28 cellular contexts compared by ENCODE assay signal in genomic region chr3:191473766-191474198, GRCh38. TPM values are rescaled to one million over a fixed set of nuclear protein-coding genes. Genes with fewer than 3 reads are reported as not detected.
"Had no signal": no experiment of that assay in that cellular context is flagged by ENCODE, and none has a peak within 500 bp of the region (broad histone marks: within the 10 kb centered on the region; RNA-seq: fewer than 3 reads in every experiment).

No MANE protein-coding gene starts in this region.

- H3K27me3 ChIP-seq: ascending aorta, brain microvascular endothelial cell, gastrocnemius medialis, spleen, vagina had no signal

- H3K27ac Mint-ChIP-seq: activated CD4-positive, alpha-beta T cell treated with anti-CD3 and anti-CD28 coated beads, Interleukin-2, amount 10 ng/mL, durations not matched to agents 7 days and 5 days; activated CD8-positive, alpha-beta T cell treated with anti-CD3 and anti-CD28 coated beads for 36 hours; activated naive CD4-positive, alpha-beta T cell treated with anti-CD3 and anti-CD28 coated beads, Interleukin-2, amount 50 U/mL, for 24 hours; activated T-helper 1 cell treated with anti-CD3 and anti-CD28 coated beads, Interleukin-12 subunit alpha, Interleukin-12 subunit beta, Interleukin-2, Interleukin-4 antibody, amounts not matched to agents 30 ng/mL and 10 ng/mL and 1 ng/mL, durations not matched to agents 14 hours and 24 hours and 36 hours; effector memory CD8-positive, alpha-beta T cell; natural killer cell treated with Interleukin-12 subunit alpha and Interleukin-12 subunit beta and Interleukin-15 and Interleukin-18, amount 100 ng/mL, for 72 hours; progenitor cell of endocrine pancreas; type B pancreatic cell had no signal

- H3K4me1 Mint-ChIP-seq: activated CD4-positive, alpha-beta T cell treated with anti-CD3 and anti-CD28 coated beads, Interleukin-2, amount 10 ng/mL, durations not matched to agents 7 days and 5 days; activated naive CD4-positive, alpha-beta T cell treated with anti-CD3 and anti-CD28 coated beads, Interleukin-2, amount 50 U/mL, for 24 hours had no signal

- DNase-seq: activated CD4-positive, alpha-beta T cell treated with anti-CD3 and anti-CD28 coated beads, Interleukin-2, amount 10 ng/mL, durations not matched to agents 7 days and 5 days; activated CD4-positive, CD25-positive, alpha-beta regulatory T cell treated with anti-CD3 and anti-CD28 coated beads, Interleukin-2, amount 50 U/mL, for 72 hours; activated CD8-positive, alpha-beta T cell treated with anti-CD3 and anti-CD28 coated beads for 36 hours; activated gamma-delta T cell; brain microvascular endothelial cell; central memory CD4-positive, alpha-beta T cell; effector memory CD8-positive, alpha-beta T cell; gastrocnemius medialis; head of caudate nucleus; hypothalamus; left ventricle myocardium superior; spleen; stimulated activated CD4-positive, alpha-beta T cell treated with anti-CD3 and anti-CD28 coated beads, Interleukin-4, amount 100 ng/mL, for 1 hour; stimulated activated naive CD4-positive, alpha-beta T cell; WERI-Rb-1 had no signal

- H3K9me3 Mint-ChIP-seq: activated CD4-positive, alpha-beta T cell treated with anti-CD3 and anti-CD28 coated beads, Interleukin-2, amount 10 ng/mL, durations not matched to agents 7 days and 5 days; activated CD8-positive, alpha-beta T cell treated with anti-CD3 and anti-CD28 coated beads for 36 hours; type B pancreatic cell had no signal

- H3K4me3 Mint-ChIP-seq: activated CD4-positive, alpha-beta T cell treated with anti-CD3 and anti-CD28 coated beads, Interleukin-2, amount 10 ng/mL, durations not matched to agents 7 days and 5 days; activated CD8-positive, alpha-beta T cell treated with anti-CD3 and anti-CD28 coated beads for 36 hours; activated naive CD4-positive, alpha-beta T cell treated with anti-CD3 and anti-CD28 coated beads, Interleukin-2, amount 50 U/mL, for 24 hours; activated T-helper 1 cell treated with anti-CD3 and anti-CD28 coated beads, Interleukin-12 subunit alpha, Interleukin-12 subunit beta, Interleukin-2, Interleukin-4 antibody, amounts not matched to agents 30 ng/mL and 10 ng/mL and 1 ng/mL, durations not matched to agents 14 hours and 24 hours and 36 hours; effector memory CD8-positive, alpha-beta T cell; natural killer cell treated with Interleukin-12 subunit alpha and Interleukin-12 subunit beta and Interleukin-15 and Interleukin-18, amount 100 ng/mL, for 72 hours; type B pancreatic cell had no signal

- H3K4me3 ChIP-seq: ascending aorta, gastrocnemius medialis, spleen, thoracic aorta, vagina had no signal

- H3K27me3 Mint-ChIP-seq: activated CD4-positive, alpha-beta T cell treated with anti-CD3 and anti-CD28 coated beads, Interleukin-2, amount 10 ng/mL, durations not matched to agents 7 days and 5 days; activated CD8-positive, alpha-beta T cell treated with anti-CD3 and anti-CD28 coated beads for 36 hours; activated naive CD4-positive, alpha-beta T cell treated with anti-CD3 and anti-CD28 coated beads, Interleukin-2, amount 50 U/mL, for 24 hours; effector memory CD8-positive, alpha-beta T cell; natural killer cell treated with Interleukin-12 subunit alpha and Interleukin-12 subunit beta and Interleukin-15 and Interleukin-18, amount 100 ng/mL, for 72 hours; progenitor cell of endocrine pancreas; type B pancreatic cell had no signal

- ATAC-seq: activated CD8-positive, alpha-beta T cell treated with anti-CD3 and anti-CD28 coated beads for 36 hours; effector memory CD8-positive, alpha-beta T cell; esophagus mucosa; gastrocnemius medialis; left ventricle myocardium superior; natural killer cell treated with Interleukin-12 subunit alpha and Interleukin-12 subunit beta and Interleukin-15 and Interleukin-18, amount 100 ng/mL, for 72 hours had no signal

- H3K4me1 ChIP-seq: ascending aorta, gastrocnemius medialis, spleen, vagina had no signal

- H3K9me3 ChIP-seq: ascending aorta, gastrocnemius medialis, spleen, thoracic aorta, vagina had no signal

- H3K36me3 ChIP-seq: ascending aorta, brain microvascular endothelial cell, gastrocnemius medialis, spleen, thoracic aorta, vagina, WERI-Rb-1 had no signal

- H3K27ac ChIP-seq: ascending aorta, brain microvascular endothelial cell, gastrocnemius medialis, spleen, thoracic aorta, vagina, WERI-Rb-1 had no signal

- H3K36me3 Mint-ChIP-seq: activated naive CD4-positive, alpha-beta T cell treated with anti-CD3 and anti-CD28 coated beads, Interleukin-2, amount 50 U/mL, for 24 hours; type B pancreatic cell had no signal

RNA-seq across cellular contexts. Expression of gene PYDC2, which starts 12.8 kb away (rescaled TPM):
- total RNA-seq: activated CD4-positive, alpha-beta T cell treated with anti-CD3 and anti-CD28 coated beads, Interleukin-2, amount 10 ng/mL, durations not matched to agents 7 days and 5 days; activated CD8-positive, alpha-beta T cell treated with anti-CD3 and anti-CD28 coated beads for 36 hours; activated T-helper 1 cell treated with anti-CD3 and anti-CD28 coated beads, Interleukin-12 subunit alpha, Interleukin-12 subunit beta, Interleukin-2, Interleukin-4 antibody, amounts not matched to agents 30 ng/mL and 10 ng/mL and 1 ng/mL, durations not matched to agents 14 hours and 24 hours and 36 hours; ascending aorta; dermis microvascular lymphatic vessel endothelial cell; endothelial cell of umbilical vein; esophagus mucosa; gastrocnemius medialis; left ventricle myocardium superior; natural killer cell treated with Interleukin-12 subunit alpha and Interleukin-12 subunit beta and Interleukin-15 and Interleukin-18, amount 100 ng/mL, for 72 hours; osteocyte; progenitor cell of endocrine pancreas; spleen; thoracic aorta; vagina had no signal
- polyA plus RNA-seq: adipose tissue, endothelial cell of umbilical vein, spleen had no signal
